ENCODE assay signal across 8 cellular contexts in genomic region chr1:117656202-117656641, GRCh38. TPM values are rescaled to one million over a fixed set of nuclear protein-coding genes. Genes with fewer than 3 reads are reported as not detected.
A peak's percentile ranks its signal among the peaks of the same experiment; 100 is the strongest.
DNase-seq lines count a peak whose midpoint lies in the region; ATAC-seq and TF ChIP-seq lines count a peak whose summit lies in the region.

No MANE protein-coding gene starts in this region.

- no peak overlapping the region for H3K4me3 ChIP-seq in gastrocnemius medialis
- no peak overlapping the region for H3K4me3 ChIP-seq in vagina

- no peak for TF ChIP-seq CTCF in gastrocnemius medialis (IDR thresholded peaks at IDR 0.05 in 4 of 5, conservative IDR thresholded peaks at IDR 0.05 in 1 of 5)
- TF ChIP-seq CTCF in vagina (IDR thresholded peaks at IDR 0.05), result no peak

- ATAC-seq in GM19397 (IDR thresholded peaks at IDR 0.05; ENCODE audit: unreplicated experiment) (peak; percentile 43), HG03457 (IDR thresholded peaks at IDR 0.05; ENCODE audit: unreplicated experiment) (peak; percentile 37), gastrocnemius medialis (no peak)

- in situ Hi-C loops in gastrocnemius medialis (cut with MboI; ENCODE audit: low sequenced_read_pairs in 4 of 4), result no loop called here

- H3K9me3 ChIP-seq in gastrocnemius medialis (no peaks in the 10 kb centered on the region), vagina (no peaks in the 10 kb centered on the region)

- intact Hi-C loops in gastrocnemius medialis (cut with DNase I; ENCODE audit: low total_unique reads) (no loop called here), vagina (cut with DNase I) (no loop called here)

- H3K27ac ChIP-seq in gastrocnemius medialis (peak overlapping the region; percentile 70 to 83 (median 80)), vagina (no peak overlapping the region)

- H3K4me1 ChIP-seq in gastrocnemius medialis (peaks cover 33 to 35% of the 10 kb centered on the region in 2 donors), vagina (peaks cover 33% of the 10 kb centered on the region)

- H3K27me3 ChIP-seq in gastrocnemius medialis, result no peaks in the 10 kb centered on the region
- no peaks in the 10 kb centered on the region for H3K27me3 ChIP-seq in vagina

- TF ChIP-seq POLR2A in gastrocnemius medialis (IDR thresholded peaks at IDR 0.05) (no peak), vagina (IDR thresholded peaks at IDR 0.05) (no peak)

- peak; percentile 53 for DNase-seq in activated T-cell treated with anti-CD3 and anti-CD28 coated beads for 4 hours
- DNase-seq in gastrocnemius medialis, result no peak
- DNase-seq in islet precursor cell, result no peak
- no peak for DNase-seq in NAMALWA (ENCODE audit: low spot score)
- no peak for DNase-seq in SIG-M5 treated with dmso at 0.1 percent for 504 hours (lab: John Stamatoyannopoulos, UW; ENCODE audit: unreplicated experiment)
- DNase-seq in vagina (ENCODE audit: extremely low spot score in 2 of 2), result no peak

- no peaks in the 10 kb centered on the region for H3K36me3 ChIP-seq in gastrocnemius medialis
- H3K36me3 ChIP-seq in vagina, result no peaks in the 10 kb centered on the region

RNA-seq across cellular contexts. Expression of gene TENT5C, which starts 50.4 kb away (rescaled TPM):
- total RNA-seq in gastrocnemius medialis (10 to 100 TPM in 1 of 4 donors, 1 to 10 TPM in 3; 2.3 to 21.8 (median 6.4) TPM), vagina (4.2 TPM)

Comparison
In these comparisons a context has a peak if more than half of its experiments do, and no peak if none do; other contexts are left out.
1. ATAC-seq: peak in GM19397 (single experiment) and HG03457 (single experiment); none in gastrocnemius medialis (0 of 2).